In the genomic region with DNA sequence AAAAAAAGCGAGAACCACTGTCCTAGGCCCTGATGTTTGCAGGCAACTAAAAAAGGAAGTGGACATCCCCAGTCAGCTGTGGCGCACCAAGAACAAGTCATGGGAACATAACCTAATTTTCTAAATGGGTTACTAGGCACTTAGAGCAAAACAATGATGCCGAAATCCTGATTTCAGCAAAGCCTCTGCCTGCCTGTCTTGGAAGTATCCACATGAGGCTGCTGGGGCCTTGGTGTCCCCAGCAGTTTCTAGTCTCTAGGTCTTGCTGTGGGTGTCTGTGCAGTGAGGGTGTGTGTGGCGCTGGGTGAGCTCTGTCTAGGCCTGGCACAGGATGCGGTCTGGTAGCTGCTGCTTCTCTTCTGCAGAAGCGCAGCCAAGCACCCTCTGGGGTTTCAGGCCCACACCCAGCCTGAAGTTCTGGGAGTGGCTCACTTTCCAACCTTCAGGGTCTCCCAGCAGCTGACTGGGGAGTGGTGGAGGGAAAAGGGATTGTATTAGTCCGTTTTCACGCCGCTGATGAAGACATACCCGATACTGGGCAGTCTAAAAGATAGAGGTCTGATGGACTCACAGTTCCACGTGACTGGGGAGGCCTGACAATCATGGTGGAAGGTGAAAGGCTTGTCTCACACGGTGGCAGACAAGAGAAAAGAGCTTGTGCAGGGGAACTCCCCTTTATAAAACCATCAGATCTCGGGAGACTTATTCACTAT, we compare ENCODE assay signal across 9 cellular contexts. TPM values are rescaled to one million over a fixed set of nuclear protein-coding genes. Genes with fewer than 3 reads are reported as not detected.
DNase-seq lines count a peak whose midpoint lies in the region; ATAC-seq and TF ChIP-seq lines count a peak whose summit lies in the region.
"Had no signal": no experiment of that assay in that cellular context is flagged by ENCODE, and none has a peak within 500 bp of the region (broad histone marks: within the 10 kb centered on the region; RNA-seq: fewer than 3 reads in every experiment).

No MANE protein-coding gene starts in this region.

- dilution Hi-C loops in mammary epithelial cell (cut with HindIII; ENCODE audit: low sequenced_read_pairs), result no loop called here

- peak; percentile 97 for ATAC-seq in CD8-positive, alpha-beta T cell

- peaks cover 34% of the 10 kb centered on the region for H3K4me1 ChIP-seq in CD8-positive, alpha-beta T cell (ENCODE audit: insufficient read depth, low read length)
- H3K4me1 ChIP-seq in OCI-LY1 (ENCODE audit: insufficient read depth, low read length, severe bottlenecking) (peaks cover 14% of the 10 kb centered on the region), sigmoid colon (no peaks in the 10 kb centered on the region), mammary epithelial cell (ENCODE audit: insufficient read depth, low read length) (no peaks in the 10 kb centered on the region)

- peak overlapping the region; percentile 95 for H3K27ac Mint-ChIP-seq in CD8-positive, alpha-beta T cell

- no peak overlapping the region for H3K4me3 Mint-ChIP-seq in CD8-positive, alpha-beta T cell

- no peaks in the 10 kb centered on the region for H3K27me3 ChIP-seq in CD8-positive, alpha-beta T cell (ENCODE audit: insufficient read depth, low read length)
- H3K27me3 ChIP-seq in OCI-LY1 (ENCODE audit: insufficient read depth, low read length), result no peaks in the 10 kb centered on the region
- no peaks in the 10 kb centered on the region for H3K27me3 ChIP-seq in sigmoid colon
- H3K27me3 ChIP-seq in mammary epithelial cell (ENCODE audit: insufficient read depth, low read length), result no peaks in the 10 kb centered on the region
- H3K27me3 ChIP-seq in H7 (ENCODE audit: control insufficient read depth, insufficient read depth, low read length), result no peaks in the 10 kb centered on the region

- H3K79me2 ChIP-seq in OCI-LY1 (ENCODE audit: insufficient read depth, low read length) (no peaks in the 10 kb centered on the region), mammary epithelial cell (ENCODE audit: insufficient read depth, low read length) (no peaks in the 10 kb centered on the region)

- intact Hi-C loops in CD8-positive, alpha-beta T cell (cut with DNase I, micrococcal nuclease), result no loop called here
- intact Hi-C loops in sigmoid colon (cut with DNase I), result no loop called here
- intact Hi-C loops in mammary epithelial cell (cut with micrococcal nuclease), result no loop called here

- no peaks in the 10 kb centered on the region for H3K9me2 ChIP-seq in OCI-LY1 (ENCODE audit: low read depth, low read length)

- H3K9ac ChIP-seq in OCI-LY1 (ENCODE audit: low read length) (no peak overlapping the region), mammary epithelial cell (ENCODE audit: insufficient read depth, low read length) (no peak overlapping the region)

- no peak for TF ChIP-seq CTCF in CD8-positive, alpha-beta T cell (IDR thresholded peaks at IDR 0.05)
- TF ChIP-seq CTCF in OCI-LY1 (IDR thresholded peaks at IDR 0.05; ENCODE audit: low read length) (no peak), sigmoid colon (IDR thresholded peaks at IDR 0.05) (no peak), mammary epithelial cell (conservative IDR thresholded peaks at IDR 0.05 in 1 of 2, IDR thresholded peaks at IDR 0.05 in 1 of 2; ENCODE audit: extremely low read depth in 1 of 2, insufficient read depth in 1 of 2, low read depth in 1 of 2, low read length in 2 of 2) (no peak)

- H3K4me3 ChIP-seq in CD8-positive, alpha-beta T cell (ENCODE audit: low read depth, low read length), result no peak overlapping the region
- H3K4me3 ChIP-seq in OCI-LY1 (ENCODE audit: low read depth, low read length, poor library complexity, severe bottlenecking), result no peak overlapping the region
- H3K4me3 ChIP-seq in sigmoid colon, result no peak overlapping the region
- no peak overlapping the region for H3K4me3 ChIP-seq in mammary epithelial cell (replicated peaks in 1 of 3; ENCODE audit: insufficient read depth in 1 of 3, low read depth in 2 of 3, low read length in 3 of 3)
- no peak overlapping the region for H3K4me3 ChIP-seq in H7 (ENCODE audit: insufficient read depth, low read depth, low read length)

- H3K4me2 ChIP-seq in OCI-LY1 (ENCODE audit: low read length) (peak overlapping the region; percentile 5; the same call in 1 of the 2 replicates), mammary epithelial cell (ENCODE audit: insufficient read depth, low read depth, low read length) (no peak overlapping the region)

- no peak for TF ChIP-seq POLR2A in sigmoid colon (IDR thresholded peaks at IDR 0.05)

- H3K36me3 Mint-ChIP-seq in CD8-positive, alpha-beta T cell, result peaks cover 15% of the 10 kb centered on the region

- no TSS peak for BruUV-seq in mammary epithelial cell (replicated peaks; lab: Mats Ljungman, UMichigan)

- H4K20me1 ChIP-seq in OCI-LY1 (ENCODE audit: insufficient read depth, low read length), result no peaks in the 10 kb centered on the region
- no peaks in the 10 kb centered on the region for H4K20me1 ChIP-seq in mammary epithelial cell (ENCODE audit: insufficient read depth, low read length)

- H3K9me3 Mint-ChIP-seq in CD8-positive, alpha-beta T cell, result no peaks in the 10 kb centered on the region

- in situ Hi-C loops in mammary epithelial cell (cut with MboI; ENCODE audit: low sequenced_read_pairs in 2 of 2), result no loop called here

- DNase-seq in CD8-positive, alpha-beta T cell, result peak; percentile 50 to 81 (median 58)
- peak; percentile 15 for DNase-seq in activated T-helper 9 cell treated with anti-CD3 and anti-CD28 coated beads, Interleukin-2, amount 50 U/mL, for 16 hours (ENCODE audit: low read depth)
- DNase-seq in sigmoid colon (peak; percentile 50), mammary epithelial cell (no peak), NCI-H146 treated with DMSO at 0.1 percent for 48 hours (lab: John Stamatoyannopoulos, UW; ENCODE audit: unreplicated experiment) (no peak), superior temporal gyrus (ENCODE audit: extremely low spot score) (no peak), H7 (no peak)
- DNase-seq: NCI-H2081 treated with DMSO at 0.1 percent for 48 hours had no signal

- no peaks in the 10 kb centered on the region for H3K27me3 Mint-ChIP-seq in CD8-positive, alpha-beta T cell (ENCODE audit: low read depth)

- H3K36me3 ChIP-seq in CD8-positive, alpha-beta T cell (ENCODE audit: insufficient read depth, low read length), result no peaks in the 10 kb centered on the region
- H3K36me3 ChIP-seq in OCI-LY1 (ENCODE audit: insufficient read depth, low read length), result peaks cover 10% of the 10 kb centered on the region; the same call in 1 of the 2 replicates
- H3K36me3 ChIP-seq in sigmoid colon, result peaks cover 0 to 9% (median 0%) of the 10 kb centered on the region in 4 donors
- H3K36me3 ChIP-seq in mammary epithelial cell (ENCODE audit: insufficient read depth, low read length), result no peaks in the 10 kb centered on the region
- no peaks in the 10 kb centered on the region for H3K36me3 ChIP-seq in H7 (replicated peaks; ENCODE audit: control insufficient read depth, insufficient read depth, low read length)

- H3K9me3 ChIP-seq in CD8-positive, alpha-beta T cell (ENCODE audit: low read length), result no peaks in the 10 kb centered on the region
- H3K9me3 ChIP-seq in OCI-LY1 (ENCODE audit: low read length), result no peaks in the 10 kb centered on the region
- no peaks in the 10 kb centered on the region for H3K9me3 ChIP-seq in sigmoid colon
- H3K9me3 ChIP-seq in mammary epithelial cell (replicated peaks; ENCODE audit: insufficient read depth, low read length), result no peaks in the 10 kb centered on the region

- TF ChIP-seq EP300 in sigmoid colon (IDR thresholded peaks at IDR 0.05), result no peak

- CTCF ChIA-PET in CD8-positive, alpha-beta T cell (lab: Charles Lee), result interaction anchor here (0.7 to 2.2 kb wide), 7 partner anchors 16 to 194 kb away, joined by 3 to 5 read pairs (median 3); partner anchors contain the start of gene STH
- CTCF ChIA-PET in mammary epithelial cell (lab: Charles Lee; ENCODE audit: low non-redundant PET), result interaction anchor here (0.6 kb wide), 1 partner anchor 24 kb away, joined by 3 read pairs; no protein-coding TSS in a partner anchor

- POLR2A ChIA-PET in CD8-positive, alpha-beta T cell (lab: Charles Lee), result interaction anchor here (0.8 to 1.2 kb wide), 3 partner anchors 10 to 174 kb away, joined by 3 to 8 read pairs (median 4); partner anchors contain the start of gene KANSL1

- no peak overlapping the region for H2AFZ ChIP-seq in OCI-LY1 (ENCODE audit: low read length)
- H2AFZ ChIP-seq in mammary epithelial cell (ENCODE audit: low read depth, low read length), result no peak overlapping the region

- H3K4me1 Mint-ChIP-seq in CD8-positive, alpha-beta T cell (ENCODE audit: low read depth), result peaks cover 22% of the 10 kb centered on the region

- no peaks in the 10 kb centered on the region for H3F3A ChIP-seq in OCI-LY1 (ENCODE audit: insufficient read depth, low read length)

- peak overlapping the region; percentile 33 for H3K27ac ChIP-seq in CD8-positive, alpha-beta T cell (ENCODE audit: low read depth, low read length)
- H3K27ac ChIP-seq in OCI-LY1 (ENCODE audit: low read depth, low read length, poor library complexity, severe bottlenecking), result peak overlapping the region; percentile 38
- H3K27ac ChIP-seq in sigmoid colon, result no peak overlapping the region
- H3K27ac ChIP-seq in mammary epithelial cell (ENCODE audit: insufficient read depth, low read depth, low read length), result no peak overlapping the region

- WGBS in sigmoid colon, 2 donors, result 83 to 89% methylated on average over 13 of the region's 13 CpGs
- 95% methylated on average over 8 of the region's 13 CpGs for WGBS in mammary epithelial cell (ENCODE audit: low coverage, missing lambda C conversion rate)

RNA-seq across cellular contexts. Expression of gene STH, which starts 21.1 kb away (rescaled TPM):
- total RNA-seq in CD8-positive, alpha-beta T cell, result not detected
- total RNA-seq in sigmoid colon (not detected), mammary epithelial cell (not detected)
- polyA plus RNA-seq in sigmoid colon (not detected), mammary epithelial cell (not detected)
- polyA minus RNA-seq in mammary epithelial cell, result not detected
- not detected in 2 replicates for total RNA-seq in H7 (2014; rRNA removed; shearing (Covaris generic))

Comparison
In these comparisons a context has a peak if more than half of its experiments do, and no peak if none do; other contexts are left out.
1. DNase-seq: peak in CD8-positive, alpha-beta T cell (7 of 7), activated T-helper 9 cell treated with anti-CD3 and anti-CD28 coated beads, Interleukin-2, amount 50 U/mL, for 16 hours (single experiment) and sigmoid colon (single experiment); none in mammary epithelial cell (single experiment), NCI-H146 treated with DMSO at 0.1 percent for 48 hours (single experiment), superior temporal gyrus (single experiment) and H7 (single experiment).
2. H3K27ac ChIP-seq: peak in CD8-positive, alpha-beta T cell (single experiment) and OCI-LY1 (single experiment); none in sigmoid colon (0 of 4) and mammary epithelial cell (single experiment).